Comparison of ENCODE assay signal across 1 cellular context in the genomic region with DNA sequence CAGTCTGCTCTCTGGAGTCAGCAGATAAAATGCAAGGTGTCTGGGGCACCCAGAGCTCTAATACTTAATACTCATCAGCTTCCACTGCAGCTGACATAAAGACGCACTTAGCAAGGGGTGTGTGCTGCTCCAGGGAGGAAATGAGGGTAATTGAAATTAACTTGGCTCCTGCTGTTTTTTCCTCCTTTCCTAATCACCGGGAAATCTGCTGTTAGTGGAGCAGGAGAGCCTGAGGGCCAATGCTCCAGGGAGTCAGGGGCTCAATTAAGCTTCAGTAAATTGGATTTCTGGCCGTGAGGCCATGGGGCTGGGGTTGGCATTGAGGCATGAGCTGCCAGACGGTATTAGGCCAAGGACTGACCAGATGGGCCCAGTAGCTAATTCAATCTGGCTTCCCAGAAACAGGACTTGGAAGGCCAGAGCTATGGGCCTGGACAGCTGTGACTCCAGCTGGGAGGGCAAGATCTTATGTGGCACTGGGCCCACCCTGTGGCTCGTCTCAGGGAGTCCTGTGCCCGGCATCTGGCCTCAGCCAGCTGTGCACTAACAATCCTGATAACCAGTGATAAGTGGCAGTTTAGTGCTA.
TF ChIP-seq lines count a peak whose summit lies in the region.

No MANE protein-coding gene starts in this region.

TF ChIP-seq in SK-N-SH treated with all-trans-retinoic acid at 6 μM for 48 hours, 23 proteins besides CTCF, POLR2A, EP300 and RAD21 (continued from another document):
- peak; percentile 67; the same call in 1 of the 2 replicates for TF ChIP-seq PPARA (CRISPR knock-in tag; IDR thresholded peaks at IDR 0.05; ENCODE audit: borderline replicate concordance)
- TF ChIP-seq TSHZ2 (CRISPR knock-in tag; IDR thresholded peaks at IDR 0.05), result peak; percentile 100
